14 cellular contexts compared by ENCODE assay signal in genomic region chr1:206965781-206966180, GRCh38. TPM values are rescaled to one million over a fixed set of nuclear protein-coding genes. Genes with fewer than 3 reads are reported as not detected.
"Had no signal": no experiment of that assay in that cellular context is flagged by ENCODE, and none has a peak within 500 bp of the region (broad histone marks: within the 10 kb centered on the region; RNA-seq: fewer than 3 reads in every experiment).

No MANE protein-coding gene starts in this region.

- H3K4me3 ChIP-seq: GM23248, HAP-1 had no signal

- H3K27ac Mint-ChIP-seq: IgD-negative memory B cell had no signal

- H3K36me3 Mint-ChIP-seq: IgD-negative memory B cell had no signal

- H3K4me2 ChIP-seq: KMS-11 had no signal

- DNase-seq: GM23248, GOT3, H7, Karpas-422, KBM-7 had no signal

- H3K9me3 ChIP-seq: HAP-1 had no signal

- FAIRE-seq: HepG2 had no signal

- H3K4me1 ChIP-seq: HAP-1 had no signal

- H3K9ac ChIP-seq: GM23248, KMS-11 had no signal

- ATAC-seq: HCT116, HepG2 had no signal

- H3K27ac ChIP-seq: GM23248, HL-60, KMS-11 had no signal

- H3K36me3 ChIP-seq: HAP-1 had no signal

- H2AFZ ChIP-seq: GM23248 had no signal

- H3K9me3 Mint-ChIP-seq: IgD-negative memory B cell had no signal

RNA-seq across cellular contexts. Expression of gene FCAMR, which starts 4.5 kb away (rescaled TPM):
- total RNA-seq: GM23248, H4, H7, HepG2, HT1080, LHCN-M2 had no signal
- polyA plus RNA-seq: GM23248, HepG2, IgD-negative memory B cell had no signal

RNA-seq across cellular contexts. Expression of gene PIGR, which starts 19.5 kb away (rescaled TPM):
- total RNA-seq: GM23248, H4, HepG2, LHCN-M2 had no signal
- polyA plus RNA-seq: GM23248, HepG2 had no signal

RNA-seq across cellular contexts. Expression of gene FCMR, which starts 44.0 kb away (rescaled TPM):
- total RNA-seq: H7, HepG2, HT1080, LHCN-M2 had no signal
- polyA plus RNA-seq: HepG2 had no signal
